13 cellular contexts compared by ENCODE assay signal in the genomic region with DNA sequence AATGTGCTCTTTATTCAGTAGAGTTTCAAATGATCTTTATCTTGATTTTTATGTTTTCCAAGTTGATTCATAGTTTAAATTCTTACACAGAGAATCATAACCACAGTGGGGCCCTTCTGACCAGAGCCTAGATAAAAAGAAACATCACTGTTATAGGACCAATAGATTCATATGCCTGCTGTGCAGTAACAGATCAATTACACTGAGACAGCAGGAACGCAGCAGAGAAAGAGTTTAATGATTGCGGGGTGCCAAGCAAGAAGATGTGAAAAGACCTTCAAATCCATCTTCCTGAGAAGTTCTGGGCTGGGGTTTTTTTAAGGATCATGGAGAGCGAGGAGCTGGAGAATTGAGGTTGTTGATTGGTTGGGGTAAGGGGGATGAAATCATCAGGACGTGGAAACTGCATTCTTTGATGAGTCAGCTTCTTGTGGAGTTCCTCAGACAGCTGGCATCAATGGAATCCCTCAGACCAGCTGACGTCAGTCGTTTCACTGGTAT.
DNase-seq lines count a peak whose midpoint lies in the region; ATAC-seq lines count a peak whose summit lies in the region.
"Had no signal": no experiment of that assay in that cellular context is flagged by ENCODE, and none has a peak within 500 bp of the region (broad histone marks: within the 10 kb centered on the region; RNA-seq: fewer than 3 reads in every experiment).

No MANE protein-coding gene starts in this region.

- intact Hi-C loops in activated CD4-positive, alpha-beta T cell treated with anti-CD3 and anti-CD28 coated beads for 36 hours (cut with DNase I, micrococcal nuclease) = no loop called here

- peaks cover 14% of the 10 kb centered on the region for H3K27me3 Mint-ChIP-seq in activated CD4-positive, alpha-beta T cell treated with anti-CD3 and anti-CD28 coated beads for 36 hours
- H3K27me3 Mint-ChIP-seq: naive B cell had no signal

- no peak overlapping the region for H3K27ac Mint-ChIP-seq in activated CD4-positive, alpha-beta T cell treated with anti-CD3 and anti-CD28 coated beads for 36 hours
- H3K27ac Mint-ChIP-seq: activated naive CD8-positive, alpha-beta T cell treated with anti-CD3 and anti-CD28 coated beads, Interleukin-2, amount 10 ng/mL, durations not matched to agents 7 days and 5 days; endodermal cell; immature natural killer cell; naive B cell had no signal

- DNase-seq in Caki2 (ENCODE audit: low read depth) (peak; percentile 23), RKO (ENCODE audit: low spot score) (peak; percentile 66), dedifferentiated amniotic fluid mesenchymal stem cell (ENCODE audit: extremely low spot score) (peak; percentile 87), myocyte (ENCODE audit: low read depth) (peak; percentile 97), NCI-H69 (lab: John Stamatoyannopoulos, UW) (no peak), NCI-H1694 (lab: John Stamatoyannopoulos, UW) (no peak)
- DNase-seq in activated CD4-positive, alpha-beta T cell treated with anti-CD3 and anti-CD28 coated beads for 36 hours = no peak
- DNase-seq: activated naive CD8-positive, alpha-beta T cell treated with anti-CD3 and anti-CD28 coated beads, Interleukin-2, amount 10 ng/mL, durations not matched to agents 7 days and 5 days; endodermal cell; immature natural killer cell; naive B cell; NCI-H1105 treated with DMSO at 0.1 percent for 48 hours had no signal

- in situ Hi-C loops in Caki2 (cut with HindIII; ENCODE audit: low pct_unique_long_range_greater_than_20kb, low sequenced_read_pairs) = no loop called here

- no peaks in the 10 kb centered on the region for H3K36me3 Mint-ChIP-seq in activated CD4-positive, alpha-beta T cell treated with anti-CD3 and anti-CD28 coated beads for 36 hours (ENCODE audit: low read depth)
- H3K36me3 Mint-ChIP-seq: activated naive CD8-positive, alpha-beta T cell treated with anti-CD3 and anti-CD28 coated beads, Interleukin-2, amount 10 ng/mL, durations not matched to agents 7 days and 5 days; naive B cell had no signal

- no peaks in the 10 kb centered on the region for H3K4me1 Mint-ChIP-seq in activated CD4-positive, alpha-beta T cell treated with anti-CD3 and anti-CD28 coated beads for 36 hours
- H3K4me1 Mint-ChIP-seq: activated naive CD8-positive, alpha-beta T cell treated with anti-CD3 and anti-CD28 coated beads, Interleukin-2, amount 10 ng/mL, durations not matched to agents 7 days and 5 days; immature natural killer cell; naive B cell had no signal

- ATAC-seq in activated CD4-positive, alpha-beta T cell treated with anti-CD3 and anti-CD28 coated beads for 36 hours = no peak
- ATAC-seq in HG02981 (IDR thresholded peaks at IDR 0.05; ENCODE audit: unreplicated experiment) = no peak

- CTCF ChIA-PET in activated CD4-positive, alpha-beta T cell treated with anti-CD3 and anti-CD28 coated beads for 36 hours (lab: Charles Lee) = no interaction called here

- no peak overlapping the region for H3K4me3 Mint-ChIP-seq in activated CD4-positive, alpha-beta T cell treated with anti-CD3 and anti-CD28 coated beads for 36 hours
- H3K4me3 Mint-ChIP-seq: activated naive CD8-positive, alpha-beta T cell treated with anti-CD3 and anti-CD28 coated beads, Interleukin-2, amount 10 ng/mL, durations not matched to agents 7 days and 5 days; endodermal cell; immature natural killer cell; naive B cell had no signal

- POLR2A ChIA-PET in activated CD4-positive, alpha-beta T cell treated with anti-CD3 and anti-CD28 coated beads for 36 hours (lab: Charles Lee) = no interaction called here

- H3K9me3 Mint-ChIP-seq in activated CD4-positive, alpha-beta T cell treated with anti-CD3 and anti-CD28 coated beads for 36 hours (ENCODE audit: low read depth) = peaks cover 16% of the 10 kb centered on the region

Comparison
In these comparisons a context has a peak if more than half of its experiments do, and no peak if none do; other contexts are left out.
1. DNase-seq: peak in Caki2 (single experiment), RKO (single experiment), dedifferentiated amniotic fluid mesenchymal stem cell (single experiment) and myocyte (single experiment); none in activated CD4-positive, alpha-beta T cell treated with anti-CD3 and anti-CD28 coated beads for 36 hours (single experiment), NCI-H69 (single experiment) and NCI-H1694 (single experiment).